Comparison of ENCODE assay signal across 18 cellular contexts in genomic region chr20:34881689-34882088, GRCh38. TPM values are rescaled to one million over a fixed set of nuclear protein-coding genes. Genes with fewer than 3 reads are reported as not detected.
DNase-seq lines count a peak whose midpoint lies in the region; ATAC-seq and TF ChIP-seq lines count a peak whose summit lies in the region.
"Had no signal": no experiment of that assay in that cellular context is flagged by ENCODE, and none has a peak within 500 bp of the region (broad histone marks: within the 10 kb centered on the region; RNA-seq: fewer than 3 reads in every experiment).

No MANE protein-coding gene starts in this region.

- H3K27me3 ChIP-seq in CD4-positive, CD25-positive, alpha-beta regulatory T cell (ENCODE audit: control insufficient read depth, insufficient read depth, low read length), result no peaks in the 10 kb centered on the region
- no peaks in the 10 kb centered on the region for H3K27me3 ChIP-seq in psoas muscle (ENCODE audit: insufficient read depth in 3 of 3, low read length in 2 of 3)
- no peaks in the 10 kb centered on the region for H3K27me3 ChIP-seq in MM.1S (replicated peaks; ENCODE audit: insufficient read depth, low read length)
- H3K27me3 ChIP-seq: BLaER1 treated with 17β-estradiol and CSF1 and Interleukin-3, amounts not matched to agents 10 nM and 100 nM had no signal

- H3K27ac ChIP-seq in CD4-positive, CD25-positive, alpha-beta regulatory T cell (ENCODE audit: insufficient read depth, low read length, poor library complexity, severe bottlenecking), result no peak overlapping the region
- H3K27ac ChIP-seq in cingulate gyrus (ENCODE audit: low read depth, low read length) (peak overlapping the region; percentile 0), psoas muscle (peak overlapping the region; percentile 66), MM.1S (ENCODE audit: low read length) (no peak overlapping the region)
- H3K27ac ChIP-seq: BLaER1 treated with 17β-estradiol and CSF1 and Interleukin-3, amounts not matched to agents 10 nM and 100 nM had no signal

- no peaks in the 10 kb centered on the region for H3K9me3 Mint-ChIP-seq in CD4-positive, CD25-positive, alpha-beta regulatory T cell
- H3K9me3 Mint-ChIP-seq: CD8-positive, alpha-beta memory T cell had no signal

- H3K36me3 ChIP-seq in CD4-positive, CD25-positive, alpha-beta regulatory T cell (ENCODE audit: control insufficient read depth, insufficient read depth, low read length), result peaks cover 4% of the 10 kb centered on the region
- H3K36me3 ChIP-seq in psoas muscle (ENCODE audit: insufficient read depth in 1 of 2, low read depth in 1 of 2) (peaks cover 0 to 46% of the 10 kb centered on the region in 2 donors), MM.1S (replicated peaks; ENCODE audit: insufficient read depth, low read length) (no peaks in the 10 kb centered on the region)

- H3K27me3 Mint-ChIP-seq in CD4-positive, CD25-positive, alpha-beta regulatory T cell, result no peaks in the 10 kb centered on the region
- H3K27me3 Mint-ChIP-seq in T-helper 17 cell, result no peaks in the 10 kb centered on the region
- H3K27me3 Mint-ChIP-seq: B cell; CD8-positive, alpha-beta memory T cell had no signal

- 45 to 68% (median 46%) methylated on average over 2 of the region's 2 CpGs for WGBS in psoas muscle, 3 donors

- H3K4me2 ChIP-seq in MM.1S (ENCODE audit: low read depth, low read length), result no peak overlapping the region
- H3K4me2 ChIP-seq: BLaER1 treated with 17β-estradiol and CSF1 and Interleukin-3, amounts not matched to agents 10 nM and 100 nM had no signal

- ATAC-seq in CD4-positive, CD25-positive, alpha-beta regulatory T cell (ENCODE audit: low read depth in 2 of 2), result no peak
- ATAC-seq in T-helper 17 cell (no peak), psoas muscle (no peak)
- ATAC-seq: GM12878 had no signal

- peaks cover 6% of the 10 kb centered on the region for H3K4me1 ChIP-seq in CD4-positive, CD25-positive, alpha-beta regulatory T cell (ENCODE audit: control insufficient read depth, insufficient read depth, low read length, poor library complexity, severe bottlenecking)
- peaks cover 38% of the 10 kb centered on the region for H3K4me1 ChIP-seq in psoas muscle
- H3K4me1 ChIP-seq in MM.1S (ENCODE audit: low read length), result peaks cover 10% of the 10 kb centered on the region

- no peaks in the 10 kb centered on the region for H4K20me1 ChIP-seq in MM.1S (ENCODE audit: insufficient read depth, low read length)

- H3K4me1 Mint-ChIP-seq in CD4-positive, CD25-positive, alpha-beta regulatory T cell, result peaks cover 9 to 31% (median 21%) of the 10 kb centered on the region in 4 donors
- peaks cover 17% of the 10 kb centered on the region for H3K4me1 Mint-ChIP-seq in T-helper 17 cell

- intact Hi-C loops in psoas muscle (cut with DNase I), result no loop called here

- H3K36me3 Mint-ChIP-seq in CD4-positive, CD25-positive, alpha-beta regulatory T cell, result peaks cover 9% of the 10 kb centered on the region
- H3K36me3 Mint-ChIP-seq in T-helper 17 cell (ENCODE audit: low read depth), result peaks cover 2% of the 10 kb centered on the region

- no peaks in the 10 kb centered on the region for H3K9me3 ChIP-seq in CD4-positive, CD25-positive, alpha-beta regulatory T cell (ENCODE audit: control insufficient read depth in 2 of 2, low read length in 2 of 2)
- H3K9me3 ChIP-seq in T-helper 17 cell (ENCODE audit: control insufficient read depth, low read length, poor library complexity, severe bottlenecking) (no peaks in the 10 kb centered on the region), psoas muscle (no peaks in the 10 kb centered on the region), MM.1S (replicated peaks; ENCODE audit: insufficient read depth, low read length) (no peaks in the 10 kb centered on the region)
- H3K9me3 ChIP-seq: BLaER1 treated with 17β-estradiol and CSF1 and Interleukin-3, amounts not matched to agents 10 nM and 100 nM had no signal

- peaks cover 6% of the 10 kb centered on the region for H3K79me2 ChIP-seq in MM.1S (ENCODE audit: low read length)

- H3K9ac ChIP-seq in MM.1S (ENCODE audit: low read length), result no peak overlapping the region
- H3K9ac ChIP-seq: BLaER1 treated with 17β-estradiol and CSF1 and Interleukin-3, amounts not matched to agents 10 nM and 100 nM had no signal

- H3K9me2 ChIP-seq in MM.1S (replicated peaks; ENCODE audit: insufficient read depth, low read length), result no peaks in the 10 kb centered on the region

- no peak overlapping the region for H3K4me3 ChIP-seq in CD4-positive, CD25-positive, alpha-beta regulatory T cell (ENCODE audit: low read depth, low read length)
- H3K4me3 ChIP-seq in psoas muscle (no peak overlapping the region), MM.1S (ENCODE audit: low read length) (no peak overlapping the region)
- H3K4me3 ChIP-seq: BLaER1 treated with 17β-estradiol and CSF1 and Interleukin-3, amounts not matched to agents 10 nM and 100 nM; GM12878 had no signal

- no peak for DNase-seq in CD4-positive, CD25-positive, alpha-beta regulatory T cell
- DNase-seq in T-helper 17 cell, result no peak
- DNase-seq in psoas muscle, result no peak
- DNase-seq in OCI-M1 (lab: John Stamatoyannopoulos, UW), result no peak
- no peak for DNase-seq in T-helper 9 cell
- DNase-seq in MM.1S, result no peak
- DNase-seq: CD8-positive, alpha-beta memory T cell; COR-L47; DMS 273 treated with DMSO at 0.1 percent for 48 hours; DMS53; DND-41; EL; GOT3; H7 had no signal

- H3K4me3 Mint-ChIP-seq in CD4-positive, CD25-positive, alpha-beta regulatory T cell, result peak overlapping the region in 2 of 4 donors; percentile 71 to 73
- H3K4me3 Mint-ChIP-seq in T-helper 17 cell, result no peak overlapping the region
- H3K4me3 Mint-ChIP-seq: B cell had no signal

- H2AFZ ChIP-seq in MM.1S (ENCODE audit: low read length), result no peak overlapping the region

- H3K27ac Mint-ChIP-seq in CD4-positive, CD25-positive, alpha-beta regulatory T cell, result peak overlapping the region in 2 of 3 donors; percentile 18 to 50
- peak overlapping the region; percentile 43 for H3K27ac Mint-ChIP-seq in T-helper 17 cell
- H3K27ac Mint-ChIP-seq: B cell had no signal

- no peaks in the 10 kb centered on the region; the same call in 1 of the 2 replicates for H3F3A ChIP-seq in MM.1S (ENCODE audit: insufficient read depth, low read length)

- no peak for TF ChIP-seq CTCF in psoas muscle (IDR thresholded peaks at IDR 0.05)
- no peak for TF ChIP-seq CTCF in MM.1S (IDR thresholded peaks at IDR 0.05; ENCODE audit: low read length)

RNA-seq across cellular contexts. Expression of gene ACSS2, which starts 5.3 kb away (rescaled TPM):
- total RNA-seq in CD4-positive, CD25-positive, alpha-beta regulatory T cell, result 8.8 TPM
- 10 to 100 TPM in 3 of 4 donors, 1 to 10 TPM in 1; 8.8 to 14.1 (median 12.8) TPM for polyA plus RNA-seq in CD4-positive, CD25-positive, alpha-beta regulatory T cell
- total RNA-seq in T-helper 17 cell, result 10 to 100 TPM; 15.0 to 15.6 TPM
- 100 to 1,000 TPM; 106 to 161 (median 115) TPM for total RNA-seq in psoas muscle
- polyA plus RNA-seq in psoas muscle, result 10 to 100 TPM; 15.9 to 68.0 (median 56.7) TPM

RNA-seq across cellular contexts. Expression of gene GGT7, which starts 9.0 kb away (rescaled TPM):
- total RNA-seq in CD4-positive, CD25-positive, alpha-beta regulatory T cell, result 20.9 TPM
- 1 to 10 TPM; 3.9 to 6.9 (median 5.4) TPM for polyA plus RNA-seq in CD4-positive, CD25-positive, alpha-beta regulatory T cell
- 10 to 100 TPM; 15.0 to 20.2 TPM for total RNA-seq in T-helper 17 cell
- 10 to 100 TPM; 12.8 to 36.2 (median 29.0) TPM for total RNA-seq in psoas muscle
- 10 to 100 TPM in 2 of 3 donors, 1 to 10 TPM in 1; 4.8 to 32.4 (median 14.3) TPM for polyA plus RNA-seq in psoas muscle

RNA-seq across cellular contexts. Expression of gene NCOA6, which starts 56.2 kb away (rescaled TPM):
- total RNA-seq in CD4-positive, CD25-positive, alpha-beta regulatory T cell, result 31.5 TPM
- 1 to 10 TPM; 1.7 to 4.0 (median 3.5) TPM for polyA plus RNA-seq in CD4-positive, CD25-positive, alpha-beta regulatory T cell
- 10 to 100 TPM; 26.3 to 30.7 TPM for total RNA-seq in T-helper 17 cell
- 10 to 100 TPM; 11.0 to 15.7 (median 13.0) TPM for total RNA-seq in psoas muscle
- 1 to 10 TPM; 5.6 to 7.2 (median 6.9) TPM for polyA plus RNA-seq in psoas muscle

Comparison
In these comparisons a context has a peak if more than half of its experiments do, and no peak if none do; other contexts are left out.
1. H3K27ac ChIP-seq: peak in cingulate gyrus (single experiment) and psoas muscle (single experiment); none in CD4-positive, CD25-positive, alpha-beta regulatory T cell (single experiment) and MM.1S (single experiment).
2. RNA of gene ACSS2, which starts 5.3 kb away (total RNA-seq): 106 to 161 TPM in psoas muscle; 15.0 to 15.6 TPM in T-helper 17 cell and 8.8 TPM in CD4-positive, CD25-positive, alpha-beta regulatory T cell (single experiment); every median in the first group is over 4 times any median in the second.